ENCODE assay signal across 9 cellular contexts in the genomic region with DNA sequence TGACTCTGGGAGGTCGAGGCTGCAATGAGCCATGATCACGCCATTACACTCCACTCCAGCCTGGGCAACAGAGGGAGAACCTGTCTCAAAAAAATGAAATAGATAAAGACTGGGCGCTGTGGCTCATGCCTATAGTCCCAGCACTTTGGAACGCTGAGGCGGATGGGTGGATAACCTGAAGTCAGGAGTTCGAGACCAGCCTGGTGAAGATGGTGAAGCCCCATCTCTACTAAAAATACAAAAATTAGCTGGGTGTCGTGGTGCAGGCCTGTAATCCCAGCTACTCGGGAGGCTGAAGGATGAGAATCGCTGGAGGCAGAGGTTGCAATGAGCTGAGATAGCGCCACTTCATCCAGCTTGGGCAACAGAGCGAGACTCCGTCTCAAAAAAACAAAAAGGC. TPM values are rescaled to one million over a fixed set of nuclear protein-coding genes. Genes with fewer than 3 reads are reported as not detected.
DNase-seq lines count a peak whose midpoint lies in the region; ATAC-seq, FAIRE-seq and TF ChIP-seq lines count a peak whose summit lies in the region.
"Had no signal": no experiment of that assay in that cellular context is flagged by ENCODE, and none has a peak within 500 bp of the region (broad histone marks: within the 10 kb centered on the region; RNA-seq: fewer than 3 reads in every experiment).

No MANE protein-coding gene starts in this region.

- H2BK5ac ChIP-seq in mesenchymal stem cell (ENCODE audit: low read depth, low read length, poor library complexity, severe bottlenecking): no peak overlapping the region

- no peak overlapping the region for H3K4ac ChIP-seq in mesenchymal stem cell (ENCODE audit: low read depth in 1 of 2, low read length in 2 of 2)

- no peaks in the 10 kb centered on the region for H3K9me3 ChIP-seq in CD4-positive, CD25-positive, alpha-beta regulatory T cell (ENCODE audit: control insufficient read depth in 2 of 2, low read length in 2 of 2)
- no peaks in the 10 kb centered on the region for H3K9me3 ChIP-seq in mesenchymal stem cell (ENCODE audit: control insufficient read depth, low read length)
- H3K9me3 ChIP-seq in kidney (ENCODE audit: control insufficient read depth in 1 of 2, low read length in 2 of 2): no peaks in the 10 kb centered on the region
- H3K9me3 ChIP-seq: upper lobe of right lung had no signal

- H3K4me3 Mint-ChIP-seq in CD4-positive, CD25-positive, alpha-beta regulatory T cell: peak overlapping the region; percentile 4 to 95 (median 41)
- peak overlapping the region; percentile 77 for H3K4me3 Mint-ChIP-seq in activated naive CD8-positive, alpha-beta T cell

- peaks cover 6% of the 10 kb centered on the region for H3K27me3 Mint-ChIP-seq in CD4-positive, CD25-positive, alpha-beta regulatory T cell
- H3K27me3 Mint-ChIP-seq in activated naive CD8-positive, alpha-beta T cell: no peaks in the 10 kb centered on the region

- H3K4me3 ChIP-seq in CD4-positive, CD25-positive, alpha-beta regulatory T cell (ENCODE audit: low read depth, low read length): peak overlapping the region; percentile 95
- H3K4me3 ChIP-seq in HL-60 (replicated peaks; ENCODE audit: insufficient read depth, low read length) (peak overlapping the region; percentile 96), mesenchymal stem cell (ENCODE audit: insufficient read depth in 1 of 2, low read depth in 1 of 2, low read length in 2 of 2) (peak overlapping the region in 1 of 2 experiments; percentile 95), kidney (ENCODE audit: low read length in 2 of 2) (no peak overlapping the region)

- H4K8ac ChIP-seq in mesenchymal stem cell (ENCODE audit: low read length): no peak overlapping the region

- ATAC-seq in CD4-positive, CD25-positive, alpha-beta regulatory T cell (ENCODE audit: low read depth in 2 of 2): no peak

- H3K4me1 ChIP-seq in CD4-positive, CD25-positive, alpha-beta regulatory T cell (ENCODE audit: control insufficient read depth, insufficient read depth, low read length, poor library complexity, severe bottlenecking): peaks cover 28% of the 10 kb centered on the region
- H3K4me1 ChIP-seq in mesenchymal stem cell (ENCODE audit: control insufficient read depth, insufficient read depth, low read depth, low read length) (peaks cover 5% of the 10 kb centered on the region), kidney (ENCODE audit: control insufficient read depth in 1 of 2, insufficient read depth in 1 of 2, low read depth in 1 of 2, low read length in 2 of 2) (peaks cover 0 to 4% of the 10 kb centered on the region in 2 donors)

- H2BK15ac ChIP-seq in mesenchymal stem cell (ENCODE audit: low read depth, poor library complexity, severe bottlenecking): no peak overlapping the region

- no peak overlapping the region for H2BK12ac ChIP-seq in mesenchymal stem cell (ENCODE audit: low read length in 2 of 2)

- no peak for FAIRE-seq in kidney (lab: Jason Lieb, UNC)

- peaks cover 2% of the 10 kb centered on the region for H3K79me1 ChIP-seq in mesenchymal stem cell (replicated peaks; ENCODE audit: low read length, poor library complexity, severe bottlenecking)

- 94% methylated on average over 10 of the region's 12 CpGs for WGBS in mesenchymal stem cell

- peaks cover 0 to 1% (median 0%) of the 10 kb centered on the region in 7 donors for H3K9me3 Mint-ChIP-seq in CD4-positive, CD25-positive, alpha-beta regulatory T cell
- H3K9me3 Mint-ChIP-seq in activated naive CD8-positive, alpha-beta T cell (ENCODE audit: low read depth): no peaks in the 10 kb centered on the region

- H3K27ac Mint-ChIP-seq in CD4-positive, CD25-positive, alpha-beta regulatory T cell: peak overlapping the region in 2 of 3 donors; percentile 5 to 99
- H3K27ac Mint-ChIP-seq in activated naive CD8-positive, alpha-beta T cell: peak overlapping the region; percentile 81

- H3K27ac ChIP-seq in CD4-positive, CD25-positive, alpha-beta regulatory T cell (ENCODE audit: insufficient read depth, low read length, poor library complexity, severe bottlenecking): peak overlapping the region; percentile 99
- H3K27ac ChIP-seq in HL-60 (replicated peaks) (peak overlapping the region; percentile 93), mesenchymal stem cell (ENCODE audit: low read length, poor library complexity, severe bottlenecking) (no peak overlapping the region), kidney (ENCODE audit: low read depth in 2 of 2, low read length in 2 of 2) (no peak overlapping the region)

- H2BK120ac ChIP-seq in mesenchymal stem cell (ENCODE audit: low read depth, low read length): no peak overlapping the region

- peaks cover 9 to 40% (median 27%) of the 10 kb centered on the region in 4 donors for H3K4me1 Mint-ChIP-seq in CD4-positive, CD25-positive, alpha-beta regulatory T cell
- peaks cover 32% of the 10 kb centered on the region for H3K4me1 Mint-ChIP-seq in activated naive CD8-positive, alpha-beta T cell (ENCODE audit: low read depth)

- DNase-seq in CD4-positive, CD25-positive, alpha-beta regulatory T cell: no peak
- DNase-seq in HL-60 (ENCODE audit: low read depth in 1 of 2, low spot score in 1 of 2) (no peak), mesenchymal stem cell (no peak), occipital lobe (lab: John Stamatoyannopoulos, UW) (no peak), kidney (no peak), germinal center (ENCODE audit: low spot score) (no peak)
- no peak for DNase-seq in stimulated activated CD4-positive, alpha-beta T cell treated with anti-CD3 and anti-CD28 coated beads, Interleukin-4, amount 100 ng/mL, for 1 hour
- DNase-seq: upper lobe of right lung had no signal

- no peak overlapping the region for H3K14ac ChIP-seq in mesenchymal stem cell (ENCODE audit: low read length in 2 of 2)

- no peak overlapping the region for H3K18ac ChIP-seq in mesenchymal stem cell (ENCODE audit: low read depth in 1 of 2, low read length in 2 of 2)

- H3K4me2 ChIP-seq in mesenchymal stem cell (ENCODE audit: low read length, poor library complexity, severe bottlenecking): no peak overlapping the region

- TF ChIP-seq CTCF in HL-60 (IDR thresholded peaks at IDR 0.05; ENCODE audit: insufficient read depth, low read length): no peak
- no peak for TF ChIP-seq CTCF in kidney (IDR thresholded peaks at IDR 0.05; ENCODE audit: borderline replicate concordance, extremely low read depth, insufficient read depth)

- H3K23ac ChIP-seq in mesenchymal stem cell (ENCODE audit: low read length in 2 of 2): no peak overlapping the region

- peak overlapping the region; percentile 98 for H3K9ac ChIP-seq in mesenchymal stem cell (ENCODE audit: low read length)
- no peak overlapping the region for H3K9ac ChIP-seq in kidney (ENCODE audit: low read length in 2 of 2)

- H3K27me3 ChIP-seq in CD4-positive, CD25-positive, alpha-beta regulatory T cell (ENCODE audit: control insufficient read depth, insufficient read depth, low read length): no peaks in the 10 kb centered on the region
- H3K27me3 ChIP-seq in HL-60 (ENCODE audit: insufficient read depth, poor library complexity, severe bottlenecking) (no peaks in the 10 kb centered on the region), mesenchymal stem cell (ENCODE audit: control insufficient read depth in 1 of 2, insufficient read depth in 1 of 2, low read length in 2 of 2) (no peaks in the 10 kb centered on the region)
- H3K27me3 ChIP-seq: upper lobe of right lung had no signal

- no peak overlapping the region for H2AK5ac ChIP-seq in mesenchymal stem cell (ENCODE audit: low read length, severe bottlenecking)

- no peak overlapping the region for H2AFZ ChIP-seq in mesenchymal stem cell (ENCODE audit: low read depth, low read length)

- H3K36me3 ChIP-seq in CD4-positive, CD25-positive, alpha-beta regulatory T cell (ENCODE audit: control insufficient read depth, insufficient read depth, low read length): peaks cover 3% of the 10 kb centered on the region
- peaks cover 5 to 26% of the 10 kb centered on the region in 2 experiments for H3K36me3 ChIP-seq in mesenchymal stem cell (ENCODE audit: control insufficient read depth in 1 of 2, insufficient read depth in 2 of 2, low read depth in 1 of 2, low read length in 2 of 2)
- peaks cover 0 to 5% of the 10 kb centered on the region in 2 donors for H3K36me3 ChIP-seq in kidney (ENCODE audit: control insufficient read depth in 1 of 2, insufficient read depth in 2 of 2, low read length in 2 of 2)

- H4K91ac ChIP-seq in mesenchymal stem cell (ENCODE audit: low read length): no peak overlapping the region

- peaks cover 7% of the 10 kb centered on the region for H3K36me3 Mint-ChIP-seq in CD4-positive, CD25-positive, alpha-beta regulatory T cell
- peaks cover 14% of the 10 kb centered on the region for H3K36me3 Mint-ChIP-seq in activated naive CD8-positive, alpha-beta T cell

- intact Hi-C loops in kidney (cut with DNase I): no loop called here

RNA-seq across cellular contexts. Expression of gene DDX21, which starts 1.1 kb away (rescaled TPM):
- total RNA-seq in CD4-positive, CD25-positive, alpha-beta regulatory T cell: 117 TPM
- 10 to 100 TPM in 3 of 4 donors, 1 to 10 TPM in 1; 9.6 to 16.4 (median 13.8) TPM for polyA plus RNA-seq in CD4-positive, CD25-positive, alpha-beta regulatory T cell
- polyA plus RNA-seq in mesenchymal stem cell (2013, experiment 1 of 2): 56.6 TPM
- 56.2 TPM for polyA plus RNA-seq in mesenchymal stem cell (2013, experiment 2 of 2)
- 49.4 TPM for total RNA-seq in occipital lobe
- total RNA-seq in kidney: 49.4 TPM
- polyA plus RNA-seq in kidney (ENCODE audit: insufficient read depth, low read depth, low replicate concordance): 8.9 TPM

RNA-seq across cellular contexts. Expression of gene KIFBP, which starts 33.7 kb away (rescaled TPM):
- 5.1 TPM for total RNA-seq in CD4-positive, CD25-positive, alpha-beta regulatory T cell
- polyA plus RNA-seq in CD4-positive, CD25-positive, alpha-beta regulatory T cell: 1 to 10 TPM; 2.9 to 5.0 (median 4.2) TPM
- polyA plus RNA-seq in mesenchymal stem cell (2013, experiment 1 of 2): 29.5 TPM
- polyA plus RNA-seq in mesenchymal stem cell (2013, experiment 2 of 2): 31.7 TPM
- 36.8 TPM for total RNA-seq in occipital lobe
- 26.7 TPM for total RNA-seq in kidney
- 25.6 TPM for polyA plus RNA-seq in kidney (ENCODE audit: insufficient read depth, low read depth, low replicate concordance)

RNA-seq across cellular contexts. Expression of gene DDX50, which starts 53.8 kb away (rescaled TPM):
- 39.7 TPM for total RNA-seq in CD4-positive, CD25-positive, alpha-beta regulatory T cell
- polyA plus RNA-seq in CD4-positive, CD25-positive, alpha-beta regulatory T cell: 10 to 100 TPM; 36.6 to 47.3 (median 39.7) TPM
- 32.5 TPM for polyA plus RNA-seq in mesenchymal stem cell (2013, experiment 1 of 2)
- polyA plus RNA-seq in mesenchymal stem cell (2013, experiment 2 of 2): 32.6 TPM
- total RNA-seq in occipital lobe: 54.4 TPM
- 33.1 TPM for total RNA-seq in kidney
- polyA plus RNA-seq in kidney (ENCODE audit: insufficient read depth, low read depth, low replicate concordance): 24.0 TPM

Comparison
In these comparisons a context has a peak if more than half of its experiments do, and no peak if none do; other contexts are left out.
1. H3K27ac ChIP-seq: peak in CD4-positive, CD25-positive, alpha-beta regulatory T cell (single experiment) and HL-60 (single experiment); none in mesenchymal stem cell (single experiment) and kidney (0 of 2).
2. H3K4me3 ChIP-seq: peak in CD4-positive, CD25-positive, alpha-beta regulatory T cell (single experiment) and HL-60 (single experiment); none in kidney (0 of 2).